In genomic region chr4:1378559-1379231, GRCh38 we compare ENCODE assay signal across 18 cellular contexts. TPM values are rescaled to one million over a fixed set of nuclear protein-coding genes. Genes with fewer than 3 reads are reported as not detected.
"Had no signal": no experiment of that assay in that cellular context is flagged by ENCODE, and none has a peak within 500 bp of the region (broad histone marks: within the 10 kb centered on the region; RNA-seq: fewer than 3 reads in every experiment).

No MANE protein-coding gene starts in this region.

- H3K4me1 Mint-ChIP-seq: immature natural killer cell, T-helper 17 cell had no signal

- H3K27me3 ChIP-seq: pancreas had no signal

- H3K4me1 ChIP-seq: pancreas had no signal

- H3K9me3 Mint-ChIP-seq: activated CD4-positive, alpha-beta memory T cell treated with anti-CD3 and anti-CD28 coated beads for 36 hours; central memory CD8-positive, alpha-beta T cell; immature natural killer cell; neural crest cell had no signal

- ATAC-seq: esophagus mucosa, left colon, T-helper 17 cell had no signal

- H3K4me3 ChIP-seq: pancreas had no signal

- H3K27me3 Mint-ChIP-seq: activated CD4-positive, alpha-beta memory T cell treated with anti-CD3 and anti-CD28 coated beads for 36 hours; central memory CD8-positive, alpha-beta T cell; T-helper 17 cell had no signal

- H3K4me3 Mint-ChIP-seq: activated CD4-positive, alpha-beta memory T cell treated with anti-CD3 and anti-CD28 coated beads for 36 hours; central memory CD8-positive, alpha-beta T cell; immature natural killer cell; neural crest cell; T-helper 17 cell had no signal

- H3K27ac Mint-ChIP-seq: activated CD4-positive, alpha-beta memory T cell treated with anti-CD3 and anti-CD28 coated beads for 36 hours; immature natural killer cell; T-helper 17 cell had no signal

- H3K9me3 ChIP-seq: pancreas had no signal

- DNase-seq: activated CD4-positive, alpha-beta memory T cell treated with anti-CD3 and anti-CD28 coated beads for 36 hours; activated CD4-positive, alpha-beta T cell treated with anti-CD3 and anti-CD28 coated beads for 1 hour; activated CD8-positive, alpha-beta memory T cell treated with anti-CD3 and anti-CD28 coated beads, Interleukin-2, amount 50 U/mL, for 4 hours; immature natural killer cell; mesenchymal stem cell; SHP77 treated with DMSO at 0.1 percent for 48 hours; stimulated activated CD4-positive, alpha-beta T cell treated with anti-CD3 and anti-CD28 coated beads, Interleukin-2, amount 100 ng/mL, for 24 hours; stimulated activated naive CD4-positive, alpha-beta T cell; T-helper 17 cell; trophoblast cell had no signal

- H3K36me3 Mint-ChIP-seq: activated CD4-positive, alpha-beta memory T cell treated with anti-CD3 and anti-CD28 coated beads for 36 hours had no signal

RNA-seq across cellular contexts. Expression of gene NKX1-1, which starts 27.5 kb away (rescaled TPM):
- total RNA-seq: activated CD4-positive, alpha-beta memory T cell treated with anti-CD3 and anti-CD28 coated beads for 36 hours; dermis microvascular lymphatic vessel endothelial cell; esophagus mucosa; glomerular endothelial cell; left colon; neural crest cell; pancreas; T-helper 17 cell had no signal
- polyA plus RNA-seq: adipose tissue, immature natural killer cell, pancreas had no signal
